In genomic region chr11:34255101-34255500, GRCh38 we compare ENCODE assay signal across 30 cellular contexts.
"Had no signal": no experiment of that assay in that cellular context is flagged by ENCODE, and none has a peak within 500 bp of the region (broad histone marks: within the 10 kb centered on the region; RNA-seq: fewer than 3 reads in every experiment).

No MANE protein-coding gene starts in this region.

- ATAC-seq: naive thymus-derived CD8-positive, alpha-beta T cell; natural killer cell treated with Interleukin-12 subunit alpha and Interleukin-12 subunit beta and Interleukin-15 and Interleukin-18, amount 100 ng/mL, for 72 hours; pancreas; psoas muscle; right cardiac atrium; right lobe of liver; stimulated activated naive CD8-positive, alpha-beta T cell treated with anti-CD3 and anti-CD28 coated beads, Interleukin-15, amount 100 ng/mL, for 72 hours; stimulated activated naive CD8-positive, alpha-beta T cell treated with anti-CD3 and anti-CD28 coated beads, Interleukin-15, Interleukin-2, amounts not matched to agents 100 U/mL and 50 U/mL, for 24 hours; upper lobe of right lung had no signal

- DNase-seq: naive B cell; naive thymus-derived CD8-positive, alpha-beta T cell; nephron progenitor cell; nucleus accumbens; pancreas; psoas muscle; right cardiac atrium; right lobe of liver; spleen; stimulated activated CD4-positive, alpha-beta T cell treated with anti-CD3 and anti-CD28 coated beads, Interleukin-12 subunit alpha, Interleukin-12 subunit beta, amount 100 ng/mL, for 4 hours; stimulated activated CD4-positive, alpha-beta T cell treated with anti-CD3 and anti-CD28 coated beads, Interleukin-1b, Interleukin-23, amount 100 ng/mL, for 48 hours; stimulated activated CD4-positive, alpha-beta T cell treated with anti-CD3 and anti-CD28 coated beads, Interleukin-4, amount 100 ng/mL, for 1 hour; stimulated activated CD4-positive, alpha-beta T cell treated with anti-CD3 and anti-CD28 coated beads, Interleukin-4, amount 100 ng/mL, for 4 hours; stimulated activated CD8-positive, alpha-beta memory T cell treated with anti-CD3 and anti-CD28 coated beads, Interleukin-4, amount 100 ng/mL, for 48 hours; stimulated activated naive CD4-positive, alpha-beta T cell; stimulated activated naive CD8-positive, alpha-beta T cell treated with anti-CD3 and anti-CD28 coated beads, Interleukin-15, amount 100 ng/mL, for 72 hours; stimulated activated naive CD8-positive, alpha-beta T cell treated with anti-CD3 and anti-CD28 coated beads, Interleukin-15, Interleukin-2, amounts not matched to agents 100 U/mL and 50 U/mL, for 24 hours; substantia nigra; testis; tibial artery; transverse colon; upper lobe of right lung had no signal

- H3K4me3 ChIP-seq: pancreas, psoas muscle, right lobe of liver, skin epidermis, smooth muscle cell, spleen, suprapubic skin, testis, tibial artery, transverse colon, upper lobe of right lung, vagina had no signal

- H3K9me3 Mint-ChIP-seq: naive B cell; naive thymus-derived CD8-positive, alpha-beta T cell; natural killer cell treated with Interleukin-12 subunit alpha and Interleukin-12 subunit beta and Interleukin-15 and Interleukin-18, amount 100 ng/mL, for 72 hours; nephron progenitor cell; neural crest cell; stimulated activated naive CD8-positive, alpha-beta T cell treated with anti-CD3 and anti-CD28 coated beads, Interleukin-15, amount 100 ng/mL, for 72 hours; type B pancreatic cell had no signal

- H3K36me3 ChIP-seq: neutrophil, pancreas, right lobe of liver, spleen, suprapubic skin, tibial artery, transverse colon, upper lobe of right lung, vagina had no signal

- H3K27me3 ChIP-seq: neutrophil, pancreas, right lobe of liver, spleen, suprapubic skin, testis, tibial artery, transverse colon, upper lobe of right lung, vagina had no signal

- H3K9me3 ChIP-seq: neutrophil, pancreas, psoas muscle, right lobe of liver, spleen, suprapubic skin, testis, tibial artery, transverse colon, upper lobe of right lung, vagina had no signal

- H3K27ac Mint-ChIP-seq: naive B cell; natural killer cell treated with Interleukin-12 subunit alpha and Interleukin-12 subunit beta and Interleukin-15 and Interleukin-18, amount 100 ng/mL, for 72 hours; nephron progenitor cell; stimulated activated naive CD8-positive, alpha-beta T cell treated with anti-CD3 and anti-CD28 coated beads, Interleukin-15, amount 100 ng/mL, for 72 hours; type B pancreatic cell had no signal

- H3K4me1 ChIP-seq: right lobe of liver, testis had no signal

- H3K27ac ChIP-seq: neutrophil, pancreas, psoas muscle, right lobe of liver, skin epidermis, spleen, suprapubic skin, testis, tibial artery, transverse colon, upper lobe of right lung, vagina had no signal

- H3K4me3 Mint-ChIP-seq: naive B cell; naive thymus-derived CD8-positive, alpha-beta T cell; natural killer cell treated with Interleukin-12 subunit alpha and Interleukin-12 subunit beta and Interleukin-15 and Interleukin-18, amount 100 ng/mL, for 72 hours; nephron progenitor cell; neural crest cell; stimulated activated naive CD8-positive, alpha-beta T cell treated with anti-CD3 and anti-CD28 coated beads, Interleukin-15, amount 100 ng/mL, for 72 hours; type B pancreatic cell had no signal

- H3K36me3 Mint-ChIP-seq: naive B cell; naive thymus-derived CD8-positive, alpha-beta T cell; natural killer cell treated with Interleukin-12 subunit alpha and Interleukin-12 subunit beta and Interleukin-15 and Interleukin-18, amount 100 ng/mL, for 72 hours; type B pancreatic cell had no signal
